Comparison of ENCODE assay signal across 10 cellular contexts in the genomic region with DNA sequence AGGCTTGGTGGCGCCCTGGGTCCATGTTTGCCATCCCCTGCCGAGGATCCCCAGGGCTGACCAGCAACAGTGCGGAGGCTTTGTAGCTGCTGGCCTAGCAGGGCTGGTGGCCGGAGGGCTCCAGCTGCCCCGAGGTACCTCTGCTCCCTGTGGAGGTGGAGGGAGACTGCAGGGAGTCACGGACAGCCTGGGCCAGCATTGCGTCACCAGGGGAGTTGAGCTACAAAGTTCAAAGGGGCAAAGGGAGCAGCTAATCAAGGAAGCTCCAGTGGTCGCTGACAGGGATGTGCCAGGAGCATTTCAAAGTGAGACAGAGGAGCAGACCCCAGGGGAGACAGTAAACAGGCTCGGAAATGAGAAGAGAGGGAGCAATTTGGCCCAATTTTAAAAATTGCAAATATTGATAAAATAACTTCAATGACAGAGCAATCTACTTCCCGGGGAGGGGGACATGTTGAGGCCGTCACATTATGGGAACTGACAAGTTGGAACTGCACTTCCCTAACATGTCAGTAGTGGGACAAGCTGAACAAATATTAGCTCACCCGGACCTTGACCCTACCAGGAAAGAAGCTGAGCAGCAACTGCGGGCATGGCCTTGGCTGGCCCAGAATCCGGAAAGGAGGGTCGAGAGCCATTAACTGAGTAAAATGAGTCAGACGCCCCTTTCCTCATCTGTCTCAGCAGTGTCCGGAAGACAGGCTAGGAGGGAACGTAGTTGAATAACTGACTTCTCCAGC. TPM values are rescaled to one million over a fixed set of nuclear protein-coding genes. Genes with fewer than 3 reads are reported as not detected.
DNase-seq lines count a peak whose midpoint lies in the region; ATAC-seq and TF ChIP-seq lines count a peak whose summit lies in the region.
"Had no signal": no experiment of that assay in that cellular context is flagged by ENCODE, and none has a peak within 500 bp of the region (broad histone marks: within the 10 kb centered on the region; RNA-seq: fewer than 3 reads in every experiment).

No MANE protein-coding gene starts in this region.

- 18% methylated on average over 18 of the region's 18 CpGs for WGBS in liver
- WGBS in suprapubic skin: 68% methylated on average over 18 of the region's 18 CpGs

- H3K4me3 ChIP-seq in liver (ENCODE audit: low read depth in 1 of 3, low read length in 3 of 3) (peak overlapping the region in 1 of 3 donors; percentile 13), suprapubic skin (no peak overlapping the region), A673 (ENCODE audit: low read depth, low read length, poor library complexity, severe bottlenecking) (no peak overlapping the region)

- peaks cover 10 to 35% (median 16%) of the 10 kb centered on the region in 4 donors for H3K4me1 ChIP-seq in liver (ENCODE audit: control insufficient read depth in 4 of 4, insufficient read depth in 4 of 4, low read length in 3 of 4)
- H3K4me1 ChIP-seq in suprapubic skin: peaks cover 32% of the 10 kb centered on the region
- no peaks in the 10 kb centered on the region for H3K4me1 ChIP-seq in A673 (ENCODE audit: insufficient read depth, low read length, poor library complexity, severe bottlenecking)

- peak overlapping the region; percentile 95 to 100 for H3K27ac ChIP-seq in liver (ENCODE audit: low read depth in 1 of 2, low read length in 2 of 2)
- H3K27ac ChIP-seq in suprapubic skin: peak overlapping the region; percentile 47
- no peak overlapping the region for H3K27ac ChIP-seq in A673 (ENCODE audit: low read depth, low read length, poor library complexity, severe bottlenecking)

- H3K36me3 ChIP-seq in liver (ENCODE audit: control insufficient read depth in 4 of 4, insufficient read depth in 3 of 4, low read depth in 1 of 4, low read length in 3 of 4): no peaks in the 10 kb centered on the region
- no peaks in the 10 kb centered on the region for H3K36me3 ChIP-seq in suprapubic skin
- no peaks in the 10 kb centered on the region for H3K36me3 ChIP-seq in A673 (ENCODE audit: insufficient read depth, low read length, poor library complexity, severe bottlenecking)

- TF ChIP-seq RAD21 in liver (IDR thresholded peaks at IDR 0.05): peak; percentile 24 to 66

- TF ChIP-seq CTCF in liver (IDR thresholded peaks at IDR 0.05; ENCODE audit: low read depth, low read length, missing input control) (peak; percentile 43), suprapubic skin (IDR thresholded peaks at IDR 0.05) (no peak), A673 (conservative IDR thresholded peaks at IDR 0.05; ENCODE audit: low read depth, low read length) (no peak)

- DNase-seq in NCI-H146 (lab: John Stamatoyannopoulos, UW) (peak; percentile 93), brain pericyte (ENCODE audit: low read depth, low spot score) (peak; percentile 87), suprapubic skin (ENCODE audit: low spot score in 2 of 2) (peak; percentile 62 to 64), NCI-H1092 (lab: John Stamatoyannopoulos, UW) (no peak), A673 (ENCODE audit: low spot score) (no peak), globus pallidus (ENCODE audit: low spot score) (no peak)
- DNase-seq: NCI-H524 treated with DMSO at 0.1 percent for 48 hours; stimulated activated naive CD4-positive, alpha-beta T cell had no signal

- POLR2A ChIA-PET in A673 (lab: Charles Lee; ENCODE audit: low non-redundant PET): no interaction called here

- TF ChIP-seq POLR2A in suprapubic skin (IDR thresholded peaks at IDR 0.05): no peak

- H3K27me3 ChIP-seq in liver (ENCODE audit: control insufficient read depth in 4 of 4, insufficient read depth in 4 of 4, low read length in 3 of 4): no peaks in the 10 kb centered on the region
- no peaks in the 10 kb centered on the region for H3K27me3 ChIP-seq in suprapubic skin
- H3K27me3 ChIP-seq in A673 (replicated peaks; ENCODE audit: insufficient read depth, low read depth, low read length, poor library complexity): peaks cover 5% of the 10 kb centered on the region

- H3K9me3 ChIP-seq in liver (ENCODE audit: control insufficient read depth in 4 of 4, low read length in 3 of 4) (no peaks in the 10 kb centered on the region), suprapubic skin (no peaks in the 10 kb centered on the region), A673 (ENCODE audit: low read depth, low read length, poor library complexity, severe bottlenecking) (no peaks in the 10 kb centered on the region)

- CTCF ChIA-PET in A673 (lab: Charles Lee): interaction anchor here (0.7 kb wide), 1 partner anchor 711 kb away, joined by 4 read pairs; no protein-coding TSS in a partner anchor

- BruUV-seq in A673 (replicated peaks; lab: Mats Ljungman, UMichigan): no TSS peak

- intact Hi-C loops in A673 (cut with micrococcal nuclease; ENCODE audit: unreplicated experiment): no loop called here

- peak overlapping the region; percentile 23 to 88 for H3K9ac ChIP-seq in liver (ENCODE audit: low read depth in 1 of 2, low read length in 2 of 2)

- TF ChIP-seq EP300 in suprapubic skin (IDR thresholded peaks at IDR 0.05): no peak

- no peak for ATAC-seq in activated CD4-positive, CD25-positive, alpha-beta regulatory T cell treated with anti-CD3 and anti-CD28 coated beads, Interleukin-2, amount 50 U/mL, for 24 hours

TF ChIP-seq in liver, 16 proteins besides CTCF, POLR2A, EP300 and RAD21:
- TF ChIP-seq, protein P1, sequence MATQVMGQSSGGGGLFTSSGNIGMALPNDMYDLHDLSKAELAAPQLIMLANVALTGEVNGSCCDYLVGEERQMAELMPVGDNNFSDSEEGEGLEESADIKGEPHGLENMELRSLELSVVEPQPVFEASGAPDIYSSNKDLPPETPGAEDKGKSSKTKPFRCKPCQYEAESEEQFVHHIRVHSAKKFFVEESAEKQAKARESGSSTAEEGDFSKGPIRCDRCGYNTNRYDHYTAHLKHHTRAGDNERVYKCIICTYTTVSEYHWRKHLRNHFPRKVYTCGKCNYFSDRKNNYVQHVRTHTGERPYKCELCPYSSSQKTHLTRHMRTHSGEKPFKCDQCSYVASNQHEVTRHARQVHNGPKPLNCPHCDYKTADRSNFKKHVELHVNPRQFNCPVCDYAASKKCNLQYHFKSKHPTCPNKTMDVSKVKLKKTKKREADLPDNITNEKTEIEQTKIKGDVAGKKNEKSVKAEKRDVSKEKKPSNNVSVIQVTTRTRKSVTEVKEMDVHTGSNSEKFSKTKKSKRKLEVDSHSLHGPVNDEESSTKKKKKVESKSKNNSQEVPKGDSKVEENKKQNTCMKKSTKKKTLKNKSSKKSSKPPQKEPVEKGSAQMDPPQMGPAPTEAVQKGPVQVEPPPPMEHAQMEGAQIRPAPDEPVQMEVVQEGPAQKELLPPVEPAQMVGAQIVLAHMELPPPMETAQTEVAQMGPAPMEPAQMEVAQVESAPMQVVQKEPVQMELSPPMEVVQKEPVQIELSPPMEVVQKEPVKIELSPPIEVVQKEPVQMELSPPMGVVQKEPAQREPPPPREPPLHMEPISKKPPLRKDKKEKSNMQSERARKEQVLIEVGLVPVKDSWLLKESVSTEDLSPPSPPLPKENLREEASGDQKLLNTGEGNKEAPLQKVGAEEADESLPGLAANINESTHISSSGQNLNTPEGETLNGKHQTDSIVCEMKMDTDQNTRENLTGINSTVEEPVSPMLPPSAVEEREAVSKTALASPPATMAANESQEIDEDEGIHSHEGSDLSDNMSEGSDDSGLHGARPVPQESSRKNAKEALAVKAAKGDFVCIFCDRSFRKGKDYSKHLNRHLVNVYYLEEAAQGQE (IDR thresholded peaks at IDR 0.05): peak; percentile 70
- TF ChIP-seq, protein P2, sequence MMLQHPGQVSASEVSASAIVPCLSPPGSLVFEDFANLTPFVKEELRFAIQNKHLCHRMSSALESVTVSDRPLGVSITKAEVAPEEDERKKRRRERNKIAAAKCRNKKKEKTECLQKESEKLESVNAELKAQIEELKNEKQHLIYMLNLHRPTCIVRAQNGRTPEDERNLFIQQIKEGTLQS (IDR thresholded peaks at IDR 0.05): peak; percentile 89
- TF ChIP-seq FOXA2 (IDR thresholded peaks at IDR 0.05) (peak; percentile 53), EGR1 (IDR thresholded peaks at IDR 0.05; ENCODE audit: low read depth in 2 of 2) (peak; percentile 49 to 54), YY1 (IDR thresholded peaks at IDR 0.05) (peak; percentile 79), FOXA1 (IDR thresholded peaks at IDR 0.05) (no peak), GABPA (IDR thresholded peaks at IDR 0.05 in 1 of 2, conservative IDR thresholded peaks at IDR 0.05 in 1 of 2) (no peak), HNF4A (conservative IDR thresholded peaks at IDR 0.05) (peak; percentile 93 to 95), HNF4G (IDR thresholded peaks at IDR 0.05) (peak; percentile 81), NR2F2 (IDR thresholded peaks at IDR 0.05) (peak; percentile 69), JUND (IDR thresholded peaks at IDR 0.05) (peak; percentile 76 to 87), SP1 (IDR thresholded peaks at IDR 0.05) (peak; percentile 99), TAF1 (conservative IDR thresholded peaks at IDR 0.05) (peak; percentile 81), RXRA (IDR thresholded peaks at IDR 0.05) (peak; percentile 90 to 92)
- TF ChIP-seq, protein P3, sequence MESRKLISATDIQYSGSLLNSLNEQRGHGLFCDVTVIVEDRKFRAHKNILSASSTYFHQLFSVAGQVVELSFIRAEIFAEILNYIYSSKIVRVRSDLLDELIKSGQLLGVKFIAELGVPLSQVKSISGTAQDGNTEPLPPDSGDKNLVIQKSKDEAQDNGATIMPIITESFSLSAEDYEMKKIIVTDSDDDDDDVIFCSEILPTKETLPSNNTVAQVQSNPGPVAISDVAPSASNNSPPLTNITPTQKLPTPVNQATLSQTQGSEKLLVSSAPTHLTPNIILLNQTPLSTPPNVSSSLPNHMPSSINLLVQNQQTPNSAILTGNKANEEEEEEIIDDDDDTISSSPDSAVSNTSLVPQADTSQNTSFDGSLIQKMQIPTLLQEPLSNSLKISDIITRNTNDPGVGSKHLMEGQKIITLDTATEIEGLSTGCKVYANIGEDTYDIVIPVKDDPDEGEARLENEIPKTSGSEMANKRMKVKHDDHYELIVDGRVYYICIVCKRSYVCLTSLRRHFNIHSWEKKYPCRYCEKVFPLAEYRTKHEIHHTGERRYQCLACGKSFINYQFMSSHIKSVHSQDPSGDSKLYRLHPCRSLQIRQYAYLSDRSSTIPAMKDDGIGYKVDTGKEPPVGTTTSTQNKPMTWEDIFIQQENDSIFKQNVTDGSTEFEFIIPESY (IDR thresholded peaks at IDR 0.05): peak; percentile 80
- TF ChIP-seq, protein P4, sequence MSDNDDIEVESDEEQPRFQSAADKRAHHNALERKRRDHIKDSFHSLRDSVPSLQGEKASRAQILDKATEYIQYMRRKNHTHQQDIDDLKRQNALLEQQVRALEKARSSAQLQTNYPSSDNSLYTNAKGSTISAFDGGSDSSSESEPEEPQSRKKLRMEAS (IDR thresholded peaks at IDR 0.05): peak; percentile 78

RNA-seq across cellular contexts. Expression of a gene that starts 39.4 kb away (rescaled TPM):
- total RNA-seq in liver: 1 to 10 TPM in 1 of 2 donors, under 1 TPM in 1; 0.42 to 1.4 TPM
- 1 to 10 TPM; 2.3 to 2.8 TPM for polyA plus RNA-seq in liver
- 10 to 100 TPM in 1 of 4 donors, 1 to 10 TPM in 2, under 1 TPM in 1; 0.85 to 10.2 (median 5.1) TPM for total RNA-seq in suprapubic skin
- not detected in 2 replicates for total RNA-seq in A673 (2021)

Comparison
In these comparisons a context has a peak if more than half of its experiments do, and no peak if none do; other contexts are left out.
1. DNase-seq: peak in NCI-H146 (single experiment), brain pericyte (single experiment) and suprapubic skin (2 of 2); none in NCI-H1092 (single experiment), A673 (single experiment) and globus pallidus (single experiment).